In genomic region chr15:68592054-68592453, GRCh38 we compare ENCODE assay signal across 18 cellular contexts. TPM values are rescaled to one million over a fixed set of nuclear protein-coding genes. Genes with fewer than 3 reads are reported as not detected.
"Had no signal": no experiment of that assay in that cellular context is flagged by ENCODE, and none has a peak within 500 bp of the region (broad histone marks: within the 10 kb centered on the region; RNA-seq: fewer than 3 reads in every experiment).

No MANE protein-coding gene starts in this region.

- DNase-seq: activated CD4-positive, alpha-beta memory T cell treated with anti-CD3 and anti-CD28 coated beads, Interleukin-2, amount 10 ng/mL, durations not matched to agents 7 days and 5 days; activated CD4-positive, alpha-beta T cell treated with anti-CD3 and anti-CD28 coated beads for 4 hours; activated naive CD4-positive, alpha-beta T cell treated with anti-CD3 and anti-CD28 coated beads, Interleukin-2, amount 10 ng/mL, durations not matched to agents 7 days and 5 days; activated T-cell treated with anti-CD3 and anti-CD28 coated beads, Interleukin-2, amount 50 U/mL, for 24 hours; brain microvascular endothelial cell; effector memory CD8-positive, alpha-beta T cell; left ventricle myocardium inferior; nucleus accumbens; stimulated activated naive CD8-positive, alpha-beta T cell treated with anti-CD3 and anti-CD28 coated beads, Interleukin-15, Interleukin-2, amounts not matched to agents 100 U/mL and 50 U/mL, for 24 hours; T-helper 2 cell had no signal

- H3K4me3 Mint-ChIP-seq: activated CD4-positive, alpha-beta memory T cell treated with anti-CD3 and anti-CD28 coated beads, Interleukin-2, amount 10 ng/mL, durations not matched to agents 7 days and 5 days; activated naive CD4-positive, alpha-beta T cell treated with anti-CD3 and anti-CD28 coated beads, Interleukin-2, amount 10 ng/mL, durations not matched to agents 7 days and 5 days; activated T-cell treated with anti-CD3 and anti-CD28 coated beads, Interleukin-2, amount 50 U/mL, for 24 hours; dendritic cell treated with granulocyte-macrophage colony-stimulating factor and Interleukin-4, amounts not matched to agents 40 ng/mL and 50 ng/mL, for 4 days; effector memory CD8-positive, alpha-beta T cell; naive thymus-derived CD8-positive, alpha-beta T cell; WTC11 had no signal

- H3K79me2 ChIP-seq: hepatocyte had no signal

- H3K9me3 ChIP-seq: left ventricle myocardium inferior, right atrium auricular region, suprapubic skin had no signal

- H3K27me3 ChIP-seq: brain microvascular endothelial cell, hepatocyte, right atrium auricular region, suprapubic skin had no signal

- ATAC-seq: effector memory CD8-positive, alpha-beta T cell; naive thymus-derived CD8-positive, alpha-beta T cell; stimulated activated naive CD8-positive, alpha-beta T cell treated with anti-CD3 and anti-CD28 coated beads, Interleukin-15, Interleukin-2, amounts not matched to agents 100 U/mL and 50 U/mL, for 24 hours; WTC11 had no signal

- H3K9me3 Mint-ChIP-seq: activated CD4-positive, alpha-beta memory T cell treated with anti-CD3 and anti-CD28 coated beads, Interleukin-2, amount 10 ng/mL, durations not matched to agents 7 days and 5 days; activated naive CD4-positive, alpha-beta T cell treated with anti-CD3 and anti-CD28 coated beads, Interleukin-2, amount 10 ng/mL, durations not matched to agents 7 days and 5 days; activated T-cell treated with anti-CD3 and anti-CD28 coated beads, Interleukin-2, amount 50 U/mL, for 24 hours; dendritic cell treated with granulocyte-macrophage colony-stimulating factor and Interleukin-4, amounts not matched to agents 40 ng/mL and 50 ng/mL, for 4 days; effector memory CD8-positive, alpha-beta T cell; naive thymus-derived CD8-positive, alpha-beta T cell; WTC11 had no signal

- H3K36me3 ChIP-seq: brain microvascular endothelial cell, left ventricle myocardium inferior, right atrium auricular region, suprapubic skin had no signal

- H3K27ac ChIP-seq: brain microvascular endothelial cell, hepatocyte, left ventricle myocardium inferior, right atrium auricular region, suprapubic skin had no signal

- H3K4me2 ChIP-seq: hepatocyte, smooth muscle cell had no signal

- H3K36me3 Mint-ChIP-seq: activated naive CD4-positive, alpha-beta T cell treated with anti-CD3 and anti-CD28 coated beads, Interleukin-2, amount 10 ng/mL, durations not matched to agents 7 days and 5 days; naive thymus-derived CD8-positive, alpha-beta T cell; WTC11 had no signal

- H3K27ac Mint-ChIP-seq: activated CD4-positive, alpha-beta memory T cell treated with anti-CD3 and anti-CD28 coated beads, Interleukin-2, amount 10 ng/mL, durations not matched to agents 7 days and 5 days; activated naive CD4-positive, alpha-beta T cell treated with anti-CD3 and anti-CD28 coated beads, Interleukin-2, amount 10 ng/mL, durations not matched to agents 7 days and 5 days; activated T-cell treated with anti-CD3 and anti-CD28 coated beads, Interleukin-2, amount 50 U/mL, for 24 hours; dendritic cell treated with granulocyte-macrophage colony-stimulating factor and Interleukin-4, amounts not matched to agents 40 ng/mL and 50 ng/mL, for 4 days; effector memory CD8-positive, alpha-beta T cell; progenitor cell of endocrine pancreas; WTC11 had no signal

- H3K4me3 ChIP-seq: hepatocyte, left ventricle myocardium inferior, right atrium auricular region, smooth muscle cell, suprapubic skin had no signal

- H2AFZ ChIP-seq: hepatocyte had no signal

RNA-seq across cellular contexts. Expression of gene CORO2B, which starts 13.3 kb away (rescaled TPM):
- total RNA-seq: activated CD4-positive, alpha-beta memory T cell treated with anti-CD3 and anti-CD28 coated beads, Interleukin-2, amount 10 ng/mL, durations not matched to agents 7 days and 5 days had no signal
- polyA plus RNA-seq: naive thymus-derived CD8-positive, alpha-beta T cell had no signal
